In the genomic region with DNA sequence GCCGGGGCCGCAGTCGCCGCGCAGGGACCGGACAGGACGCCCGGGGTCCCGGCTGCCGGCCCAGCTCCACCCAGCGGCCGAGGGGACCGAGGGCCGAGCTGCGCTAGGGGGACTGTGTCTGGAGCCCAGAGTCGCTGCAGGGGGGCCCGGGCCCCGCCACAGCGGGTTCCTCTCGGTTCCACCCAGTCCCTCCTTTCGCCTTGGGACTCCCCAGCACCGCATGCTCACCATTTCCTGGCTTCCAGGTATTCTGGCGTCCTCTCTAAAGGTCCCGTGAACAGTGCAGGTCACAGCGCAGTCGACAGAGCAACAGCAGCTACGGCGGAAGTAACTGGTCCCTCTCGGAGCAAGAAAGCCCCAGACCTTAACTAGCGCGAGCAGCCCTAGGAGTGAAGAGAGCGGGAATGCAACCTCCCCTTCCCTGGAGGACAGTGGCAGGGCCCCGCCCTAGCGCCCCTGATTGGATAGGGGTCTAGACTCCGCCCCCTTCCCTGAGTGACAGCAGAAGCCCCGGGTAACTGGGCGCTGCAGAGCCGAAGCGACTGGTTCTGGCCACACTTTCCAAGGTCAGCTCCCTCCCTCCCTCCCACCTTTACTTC, we compare ENCODE assay signal across 1 cellular context.
TF ChIP-seq lines count a peak whose summit lies in the region.

Gene ZNF878, minus strand, starts transcription at position 391 of the 599 bp plus-strand sequence. Its CDS starts 160 bp downstream, at position 231.

TF ChIP-seq in HepG2, 621 proteins besides CTCF, POLR2A, EP300 and RAD21 (continued from another document and continues in another):
- TF ChIP-seq, protein P1, sequence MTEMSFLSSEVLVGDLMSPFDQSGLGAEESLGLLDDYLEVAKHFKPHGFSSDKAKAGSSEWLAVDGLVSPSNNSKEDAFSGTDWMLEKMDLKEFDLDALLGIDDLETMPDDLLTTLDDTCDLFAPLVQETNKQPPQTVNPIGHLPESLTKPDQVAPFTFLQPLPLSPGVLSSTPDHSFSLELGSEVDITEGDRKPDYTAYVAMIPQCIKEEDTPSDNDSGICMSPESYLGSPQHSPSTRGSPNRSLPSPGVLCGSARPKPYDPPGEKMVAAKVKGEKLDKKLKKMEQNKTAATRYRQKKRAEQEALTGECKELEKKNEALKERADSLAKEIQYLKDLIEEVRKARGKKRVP (CRISPR knock-in tag; IDR thresholded peaks at IDR 0.05) = peak in 1 of 2 experiments; percentile 72; a peak in 2 of 4 replicates
- TF ChIP-seq ZNF556 (CRISPR knock-in tag; IDR thresholded peaks at IDR 0.05; ENCODE audit: borderline replicate concordance) = 0 out of 2 replicates have a peak, but pooled peaks have one; percentile 45
- TF ChIP-seq ZKSCAN5 (CRISPR knock-in tag; IDR thresholded peaks at IDR 0.05) = 0 out of 2 replicates have a peak, but pooled peaks have one; percentile 58
- no peak for TF ChIP-seq HHEX (CRISPR knock-in tag; IDR thresholded peaks at IDR 0.05)
- 0 out of 2 replicates have a peak, but pooled peaks have one; percentile 16 for TF ChIP-seq STAG1 (CRISPR knock-in tag; IDR thresholded peaks at IDR 0.05)
- TF ChIP-seq ZNF607 (CRISPR knock-in tag; IDR thresholded peaks at IDR 0.05; ENCODE audit: borderline replicate concordance) = no peak; the same call in 1 of the 2 replicates
- peak; percentile 64; the same call in 1 of the 2 replicates for TF ChIP-seq CBFB (CRISPR knock-in tag; IDR thresholded peaks at IDR 0.05)
- no peak for TF ChIP-seq AKAP8 (CRISPR knock-in tag; IDR thresholded peaks at IDR 0.05)
- peak; percentile 93 for TF ChIP-seq TFDP1 (CRISPR knock-in tag; IDR thresholded peaks at IDR 0.05; ENCODE audit: borderline replicate concordance)
- peak; percentile 82 for TF ChIP-seq GABPB1 (CRISPR knock-in tag; IDR thresholded peaks at IDR 0.05)
- TF ChIP-seq NFE2 (CRISPR knock-in tag; IDR thresholded peaks at IDR 0.05) = no peak
- TF ChIP-seq SMARCE1 (IDR thresholded peaks at IDR 0.05; ENCODE audit: borderline replicate concordance) = no peak
- TF ChIP-seq ZNF468 (CRISPR knock-in tag; IDR thresholded peaks at IDR 0.05) = no peak
- TF ChIP-seq KDM3A (CRISPR knock-in tag; IDR thresholded peaks at IDR 0.05; ENCODE audit: low read depth) = 0 out of 2 replicates have a peak, but pooled peaks have one; percentile 73
- TF ChIP-seq ATM (IDR thresholded peaks at IDR 0.05; ENCODE audit: borderline replicate concordance) = no peak
- no peak for TF ChIP-seq ZNF253 (CRISPR knock-in tag; IDR thresholded peaks at IDR 0.05; ENCODE audit: borderline replicate concordance)
- TF ChIP-seq ESRRA (CRISPR knock-in tag; IDR thresholded peaks at IDR 0.05; ENCODE audit: low read depth) = 0 out of 2 replicates have a peak, but pooled peaks have one; percentile 24
- TF ChIP-seq, protein P2, sequence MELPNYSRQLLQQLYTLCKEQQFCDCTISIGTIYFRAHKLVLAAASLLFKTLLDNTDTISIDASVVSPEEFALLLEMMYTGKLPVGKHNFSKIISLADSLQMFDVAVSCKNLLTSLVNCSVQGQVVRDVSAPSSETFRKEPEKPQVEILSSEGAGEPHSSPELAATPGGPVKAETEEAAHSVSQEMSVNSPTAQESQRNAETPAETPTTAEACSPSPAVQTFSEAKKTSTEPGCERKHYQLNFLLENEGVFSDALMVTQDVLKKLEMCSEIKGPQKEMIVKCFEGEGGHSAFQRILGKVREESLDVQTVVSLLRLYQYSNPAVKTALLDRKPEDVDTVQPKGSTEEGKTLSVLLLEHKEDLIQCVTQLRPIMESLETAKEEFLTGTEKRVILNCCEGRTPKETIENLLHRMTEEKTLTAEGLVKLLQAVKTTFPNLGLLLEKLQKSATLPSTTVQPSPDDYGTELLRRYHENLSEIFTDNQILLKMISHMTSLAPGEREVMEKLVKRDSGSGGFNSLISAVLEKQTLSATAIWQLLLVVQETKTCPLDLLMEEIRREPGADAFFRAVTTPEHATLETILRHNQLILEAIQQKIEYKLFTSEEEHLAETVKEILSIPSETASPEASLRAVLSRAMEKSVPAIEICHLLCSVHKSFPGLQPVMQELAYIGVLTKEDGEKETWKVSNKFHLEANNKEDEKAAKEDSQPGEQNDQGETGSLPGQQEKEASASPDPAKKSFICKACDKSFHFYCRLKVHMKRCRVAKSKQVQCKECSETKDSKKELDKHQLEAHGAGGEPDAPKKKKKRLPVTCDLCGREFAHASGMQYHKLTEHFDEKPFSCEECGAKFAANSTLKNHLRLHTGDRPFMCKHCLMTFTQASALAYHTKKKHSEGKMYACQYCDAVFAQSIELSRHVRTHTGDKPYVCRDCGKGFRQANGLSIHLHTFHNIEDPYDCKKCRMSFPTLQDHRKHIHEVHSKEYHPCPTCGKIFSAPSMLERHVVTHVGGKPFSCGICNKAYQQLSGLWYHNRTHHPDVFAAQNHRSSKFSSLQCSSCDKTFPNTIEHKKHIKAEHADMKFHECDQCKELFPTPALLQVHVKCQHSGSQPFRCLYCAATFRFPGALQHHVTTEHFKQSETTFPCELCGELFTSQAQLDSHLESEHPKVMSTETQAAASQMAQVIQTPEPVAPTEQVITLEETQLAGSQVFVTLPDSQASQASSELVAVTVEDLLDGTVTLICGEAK (IDR thresholded peaks at IDR 0.05) = no peak
- TF ChIP-seq, protein P2 (CRISPR knock-in tag; IDR thresholded peaks at IDR 0.05) = peak; percentile 84
- no peak for TF ChIP-seq RFX1 (IDR thresholded peaks at IDR 0.05)
- no peak; the same call in 1 of the 2 replicates for TF ChIP-seq NFIC (IDR thresholded peaks at IDR 0.05; ENCODE audit: low read length)
- no peak; the same call in 1 of the 2 replicates for TF ChIP-seq ZNF761 (CRISPR knock-in tag; conservative IDR thresholded peaks at IDR 0.05)
- TF ChIP-seq ZNF609 (CRISPR knock-in tag; IDR thresholded peaks at IDR 0.05; ENCODE audit: borderline replicate concordance) = no peak
- TF ChIP-seq ZNF432 (CRISPR knock-in tag; IDR thresholded peaks at IDR 0.05; ENCODE audit: borderline replicate concordance) = peak; percentile 75; the same call in 1 of the 2 replicates
- peak; percentile 86 for TF ChIP-seq ZNF574 (CRISPR knock-in tag; IDR thresholded peaks at IDR 0.05)
- 0 out of 2 replicates have a peak, but pooled peaks have one; percentile 49 for TF ChIP-seq ZNF17 (CRISPR knock-in tag; IDR thresholded peaks at IDR 0.05)
- TF ChIP-seq MZF1 (CRISPR knock-in tag; IDR thresholded peaks at IDR 0.05; ENCODE audit: borderline replicate concordance) = no peak
- no peak for TF ChIP-seq TCF7L2 (IDR thresholded peaks at IDR 0.05; ENCODE audit: low read depth, low read length)
- peak; percentile 94 for TF ChIP-seq GATA4 (IDR thresholded peaks at IDR 0.05; ENCODE audit: borderline replicate concordance, low read depth)
- TF ChIP-seq, protein P3, sequence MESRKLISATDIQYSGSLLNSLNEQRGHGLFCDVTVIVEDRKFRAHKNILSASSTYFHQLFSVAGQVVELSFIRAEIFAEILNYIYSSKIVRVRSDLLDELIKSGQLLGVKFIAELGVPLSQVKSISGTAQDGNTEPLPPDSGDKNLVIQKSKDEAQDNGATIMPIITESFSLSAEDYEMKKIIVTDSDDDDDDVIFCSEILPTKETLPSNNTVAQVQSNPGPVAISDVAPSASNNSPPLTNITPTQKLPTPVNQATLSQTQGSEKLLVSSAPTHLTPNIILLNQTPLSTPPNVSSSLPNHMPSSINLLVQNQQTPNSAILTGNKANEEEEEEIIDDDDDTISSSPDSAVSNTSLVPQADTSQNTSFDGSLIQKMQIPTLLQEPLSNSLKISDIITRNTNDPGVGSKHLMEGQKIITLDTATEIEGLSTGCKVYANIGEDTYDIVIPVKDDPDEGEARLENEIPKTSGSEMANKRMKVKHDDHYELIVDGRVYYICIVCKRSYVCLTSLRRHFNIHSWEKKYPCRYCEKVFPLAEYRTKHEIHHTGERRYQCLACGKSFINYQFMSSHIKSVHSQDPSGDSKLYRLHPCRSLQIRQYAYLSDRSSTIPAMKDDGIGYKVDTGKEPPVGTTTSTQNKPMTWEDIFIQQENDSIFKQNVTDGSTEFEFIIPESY (CRISPR knock-in tag; IDR thresholded peaks at IDR 0.05) = no peak
- no peak; the same call in none of the 2 replicates for TF ChIP-seq KDM4B (CRISPR knock-in tag; IDR thresholded peaks at IDR 0.05)
- no peak for TF ChIP-seq GPN1 (CRISPR knock-in tag; IDR thresholded peaks at IDR 0.05; ENCODE audit: borderline replicate concordance)
- 0 out of 2 replicates have a peak, but pooled peaks have one; percentile 66 for TF ChIP-seq ZNF329 (CRISPR knock-in tag; IDR thresholded peaks at IDR 0.05; ENCODE audit: low read depth)
- peak; percentile 92 for TF ChIP-seq ELF3 (CRISPR knock-in tag; IDR thresholded peaks at IDR 0.05)
- no peak for TF ChIP-seq ZNF24 (IDR thresholded peaks at IDR 0.05)
- peak; percentile 96 for TF ChIP-seq DRAP1 (CRISPR knock-in tag; IDR thresholded peaks at IDR 0.05)
